In genomic region chr14:65239897-65240296, GRCh38 we compare ENCODE assay signal across 20 cellular contexts.
A peak's percentile ranks its signal among the peaks of the same experiment; 100 is the strongest.
DNase-seq lines count a peak whose midpoint lies in the region; ATAC-seq, FAIRE-seq and TF ChIP-seq lines count a peak whose summit lies in the region.
"Had no signal": no experiment of that assay in that cellular context is flagged by ENCODE, and none has a peak within 500 bp of the region (broad histone marks: within the 10 kb centered on the region; RNA-seq: fewer than 3 reads in every experiment).

No MANE protein-coding gene starts in this region.

- H3K36me3 ChIP-seq in astrocyte (ENCODE audit: insufficient read depth, low read length) (no peaks in the 10 kb centered on the region), mesendoderm (ENCODE audit: control insufficient read depth, insufficient read depth, low read length) (no peaks in the 10 kb centered on the region), subcutaneous abdominal adipose tissue (ENCODE audit: control insufficient read depth in 5 of 5, insufficient read depth in 5 of 5, low read length in 5 of 5) (no peaks in the 10 kb centered on the region)

- no CpG with 5 or more reads among the region's 1 CpG for WGBS in mesendoderm (ENCODE audit: extremely low coverage, insufficient coverage, low lambda C conversion rate)

- H3K9me3 ChIP-seq in astrocyte (ENCODE audit: insufficient read depth, low read depth, low read length) (no peaks in the 10 kb centered on the region), subcutaneous abdominal adipose tissue (ENCODE audit: control insufficient read depth in 5 of 5, low read length in 5 of 5) (no peaks in the 10 kb centered on the region)

- TF ChIP-seq CTCF in HFFc6 (IDR thresholded peaks at IDR 0.05) (no peak), astrocyte (IDR thresholded peaks at IDR 0.05; ENCODE audit: insufficient read depth, low read depth, low read length) (no peak)

- H4K20me1 ChIP-seq in astrocyte (ENCODE audit: insufficient read depth, low read length): no peaks in the 10 kb centered on the region

- H2BK120ac ChIP-seq in mesendoderm (ENCODE audit: low read depth, low read length): no peak overlapping the region

- H3K4me3 Mint-ChIP-seq in HFFc6 (no peak overlapping the region), astrocyte (ENCODE audit: unreplicated experiment) (peak overlapping the region; percentile 14)
- H3K4me3 Mint-ChIP-seq: B cell, immature natural killer cell, memory B cell had no signal

- no peaks in the 10 kb centered on the region for H3K36me3 Mint-ChIP-seq in HFFc6 (ENCODE audit: low read depth)
- H3K36me3 Mint-ChIP-seq in astrocyte (ENCODE audit: low read depth, unreplicated experiment): no peaks in the 10 kb centered on the region
- H3K36me3 Mint-ChIP-seq: immature natural killer cell had no signal

- H3K4ac ChIP-seq in mesendoderm (ENCODE audit: low read depth, low read length): no peak overlapping the region

- H3K18ac ChIP-seq in mesendoderm (ENCODE audit: low read length): no peak overlapping the region

- H3K79me1 ChIP-seq in mesendoderm (ENCODE audit: low read length): no peaks in the 10 kb centered on the region

- ATAC-seq in GM19467 (IDR thresholded peaks at IDR 0.05; ENCODE audit: unreplicated experiment): no peak
- no peak for ATAC-seq in HG02759 (IDR thresholded peaks at IDR 0.05; ENCODE audit: unreplicated experiment)

- FAIRE-seq in astrocyte (lab: Jason Lieb, UNC): no peak
- FAIRE-seq: D721Med, G401.6, RCC 7860 had no signal

- H3K27ac Mint-ChIP-seq in HFFc6 (peak overlapping the region; percentile 92), astrocyte (ENCODE audit: unreplicated experiment) (peak overlapping the region; percentile 95)
- H3K27ac Mint-ChIP-seq: immature natural killer cell, memory B cell had no signal

- H2BK15ac ChIP-seq in mesendoderm (replicated peaks; ENCODE audit: low read depth): no peak overlapping the region

- H2BK5ac ChIP-seq in mesendoderm (ENCODE audit: low read length): no peak overlapping the region

- DNase-seq in HFFc6: no peak
- DNase-seq in astrocyte (ENCODE audit: low read depth): no peak
- no peak for DNase-seq in mesendoderm
- no peak for DNase-seq in activated naive CD4-positive, alpha-beta T cell treated with anti-CD3 and anti-CD28 coated beads, Interleukin-2, amount 50 U/mL, for 16 hours
- DNase-seq: activated CD4-positive, alpha-beta T cell treated with anti-CD3 and anti-CD28 coated beads, Interleukin-2, amount 50 U/mL, for 4 hours; activated naive CD4-positive, alpha-beta T cell; activated T-cell treated with anti-CD3 and anti-CD28 coated beads for 4 hours; erythroblast; immature natural killer cell; NCI-H187 treated with DMSO at 0.1 percent for 48 hours; NCI-H748 treated with DMSO at 0.1 percent for 48 hours; stimulated activated CD4-positive, alpha-beta T cell treated with anti-CD3 and anti-CD28 coated beads, Interleukin-1b, Interleukin-23, amount 100 ng/mL, for 48 hours had no signal

- H4K8ac ChIP-seq in mesendoderm (ENCODE audit: low read depth, low read length): no peak overlapping the region

- H3K4me3 ChIP-seq in astrocyte (ENCODE audit: insufficient read depth, low read depth, low read length): no peak overlapping the region
- H3K4me3 ChIP-seq in mesendoderm (ENCODE audit: low read length): no peak overlapping the region
- peak overlapping the region in 3 of 5 donors; percentile 23 to 41 (median 37) for H3K4me3 ChIP-seq in subcutaneous abdominal adipose tissue (ENCODE audit: low read depth in 1 of 5, low read length in 5 of 5)

- no peak overlapping the region for H3K27ac ChIP-seq in astrocyte (ENCODE audit: low read depth, low read length)
- no peak overlapping the region for H3K27ac ChIP-seq in mesendoderm (ENCODE audit: low read depth, low read length)
- no peak overlapping the region for H3K27ac ChIP-seq in subcutaneous abdominal adipose tissue (ENCODE audit: low read depth, low read length)

- no peak overlapping the region for H4K5ac ChIP-seq in mesendoderm (ENCODE audit: low read length)

- peaks cover 48% of the 10 kb centered on the region for H3K4me1 Mint-ChIP-seq in HFFc6 (ENCODE audit: low read depth)
- H3K4me1 Mint-ChIP-seq in astrocyte (ENCODE audit: low read depth, unreplicated experiment): peaks cover 36% of the 10 kb centered on the region
- H3K4me1 Mint-ChIP-seq: immature natural killer cell had no signal

- H2AFZ ChIP-seq in astrocyte (ENCODE audit: low read depth, low read length): no peak overlapping the region

- no peak overlapping the region for H3K56ac ChIP-seq in mesendoderm (ENCODE audit: low read length)

- H3K9ac ChIP-seq in astrocyte (ENCODE audit: low read length) (no peak overlapping the region), mesendoderm (ENCODE audit: low read length) (no peak overlapping the region), subcutaneous abdominal adipose tissue (ENCODE audit: low read length in 5 of 5) (no peak overlapping the region)

- H3K4me1 ChIP-seq in astrocyte (ENCODE audit: insufficient read depth, low read length): peaks cover 49% of the 10 kb centered on the region
- peaks cover 17% of the 10 kb centered on the region for H3K4me1 ChIP-seq in mesendoderm (ENCODE audit: control insufficient read depth, low read depth, low read length)
- peaks cover 4 to 34% (median 28%) of the 10 kb centered on the region in 5 donors for H3K4me1 ChIP-seq in subcutaneous abdominal adipose tissue (ENCODE audit: control insufficient read depth in 5 of 5, insufficient read depth in 5 of 5, low read length in 5 of 5)

- H3K79me2 ChIP-seq in astrocyte (ENCODE audit: insufficient read depth, low read length): no peaks in the 10 kb centered on the region
- no peaks in the 10 kb centered on the region for H3K79me2 ChIP-seq in mesendoderm (ENCODE audit: control insufficient read depth, insufficient read depth, low read length)

- peaks cover 2% of the 10 kb centered on the region for H3K27me3 Mint-ChIP-seq in HFFc6 (ENCODE audit: insufficient read depth)
- H3K27me3 Mint-ChIP-seq in astrocyte (ENCODE audit: low read depth, unreplicated experiment): no peaks in the 10 kb centered on the region
- H3K27me3 Mint-ChIP-seq: B cell, memory B cell had no signal

- peak overlapping the region; percentile 80 for H2AK5ac ChIP-seq in mesendoderm (ENCODE audit: low read length)

- H3K9me3 Mint-ChIP-seq in HFFc6 (no peaks in the 10 kb centered on the region), astrocyte (ENCODE audit: unreplicated experiment) (no peaks in the 10 kb centered on the region)
- H3K9me3 Mint-ChIP-seq: immature natural killer cell, memory B cell had no signal

- no peaks in the 10 kb centered on the region for H3K27me3 ChIP-seq in astrocyte (ENCODE audit: insufficient read depth, low read length)
- no peaks in the 10 kb centered on the region for H3K27me3 ChIP-seq in mesendoderm (ENCODE audit: insufficient read depth, low read length, poor library complexity)
- no peaks in the 10 kb centered on the region for H3K27me3 ChIP-seq in subcutaneous abdominal adipose tissue (ENCODE audit: control insufficient read depth in 5 of 5, insufficient read depth in 4 of 5, low read length in 5 of 5)

- no peak overlapping the region for H3K23ac ChIP-seq in mesendoderm (ENCODE audit: low read length)

- H3K4me2 ChIP-seq in astrocyte (ENCODE audit: low read length) (no peak overlapping the region), mesendoderm (ENCODE audit: low read length) (no peak overlapping the region)

Comparison
In these comparisons a context has a peak if more than half of its experiments do, and no peak if none do; other contexts are left out.
1. H3K4me3 ChIP-seq: peak in subcutaneous abdominal adipose tissue (3 of 5); none in astrocyte (single experiment) and mesendoderm (single experiment).